In genomic region chr19:52170863-52171320, GRCh38 we compare ENCODE assay signal across 8 cellular contexts. TPM values are rescaled to one million over a fixed set of nuclear protein-coding genes. Genes with fewer than 3 reads are reported as not detected.
DNase-seq lines count a peak whose midpoint lies in the region; ATAC-seq and TF ChIP-seq lines count a peak whose summit lies in the region.

No MANE protein-coding gene starts in this region.

- H3K36me3 ChIP-seq in WERI-Rb-1 (peaks cover 7% of the 10 kb centered on the region), fibroblast of lung (ENCODE audit: control insufficient read depth, insufficient read depth, low read length) (no peaks in the 10 kb centered on the region)

- H3K4me1 Mint-ChIP-seq in nephron progenitor cell = peaks cover 25% of the 10 kb centered on the region

- peak overlapping the region; percentile 88 for H3K4me3 ChIP-seq in WERI-Rb-1 (ENCODE audit: low read depth, low read length)
- peak overlapping the region; percentile 68 to 99 (median 93) for H3K4me3 ChIP-seq in fibroblast of lung (replicated peaks in 1 of 4; ENCODE audit: control extremely low read depth in 1 of 4, insufficient read depth in 1 of 4, low read depth in 3 of 4, low read length in 4 of 4)

- H3K9me3 ChIP-seq in WERI-Rb-1 (ENCODE audit: severe bottlenecking) (peaks cover 12% of the 10 kb centered on the region), fibroblast of lung (ENCODE audit: control insufficient read depth, insufficient read depth, low read depth, low read length) (no peaks in the 10 kb centered on the region)

- peaks cover 11% of the 10 kb centered on the region for H3K27me3 Mint-ChIP-seq in nephron progenitor cell (ENCODE audit: low read depth, poor library complexity)

- peak overlapping the region; percentile 30 for H3K9ac ChIP-seq in fibroblast of lung (ENCODE audit: insufficient read depth, low read length)

- TF ChIP-seq CTCF in WERI-Rb-1 (IDR thresholded peaks at IDR 0.05; ENCODE audit: low read depth, low read length) (no peak), fibroblast of lung (conservative IDR thresholded peaks at IDR 0.05 in 1 of 2, IDR thresholded peaks at IDR 0.05 in 1 of 2; ENCODE audit: low read depth in 1 of 2, low read length in 2 of 2) (no peak), nephron progenitor cell (IDR thresholded peaks at IDR 0.05) (no peak)

- H3K27me3 ChIP-seq in WERI-Rb-1 (ENCODE audit: insufficient read depth, low read depth, severe bottlenecking) (no peaks in the 10 kb centered on the region), fibroblast of lung (ENCODE audit: control insufficient read depth, insufficient read depth, low read length) (no peaks in the 10 kb centered on the region)

- H3K9me3 Mint-ChIP-seq in nephron progenitor cell = peaks cover 68% of the 10 kb centered on the region

- peak overlapping the region; percentile 96 for H3K4me3 Mint-ChIP-seq in nephron progenitor cell

- DNase-seq in GM03348 (ENCODE audit: low spot score) (peak; percentile 27), WERI-Rb-1 (peak; percentile 7), fibroblast of lung (ENCODE audit: low read depth in 2 of 2) (no peak), nephron progenitor cell (peak; percentile 52), activated gamma-delta T cell treated with Interleukin-2 at 50 U/mL for 16 hours (no peak), putamen (ENCODE audit: low spot score) (no peak)
- no peak for DNase-seq in NK-92 treated with Interleukin-12 subunit alpha and Interleukin-12 subunit beta, amount 100 ng/mL, for 24 hours (lab: John Stamatoyannopoulos, UW)

- peaks cover 60% of the 10 kb centered on the region for H3K36me3 Mint-ChIP-seq in nephron progenitor cell (ENCODE audit: low read depth)

- ATAC-seq in HG02610 (IDR thresholded peaks at IDR 0.05; ENCODE audit: unreplicated experiment) = peak; percentile 26

- H3K27ac Mint-ChIP-seq in nephron progenitor cell = no peak overlapping the region

- H3K27ac ChIP-seq in WERI-Rb-1 = no peak overlapping the region
- peak overlapping the region; percentile 60 for H3K27ac ChIP-seq in fibroblast of lung (ENCODE audit: insufficient read depth, low read length)

- H2AFZ ChIP-seq in fibroblast of lung (ENCODE audit: low read length) = peak overlapping the region; percentile 94

- no peaks in the 10 kb centered on the region for H4K20me1 ChIP-seq in fibroblast of lung (ENCODE audit: control insufficient read depth, extremely low read depth, insufficient read depth, low read length)

- H3K4me2 ChIP-seq in fibroblast of lung (ENCODE audit: extremely low read depth, insufficient read depth, low read length) = peak overlapping the region; percentile 18

- peaks cover 2% of the 10 kb centered on the region for H3K4me1 ChIP-seq in fibroblast of lung (ENCODE audit: control insufficient read depth, extremely low read depth, insufficient read depth, low read length)

- H3K79me2 ChIP-seq in fibroblast of lung (ENCODE audit: control insufficient read depth, insufficient read depth, low read length) = no peaks in the 10 kb centered on the region

RNA-seq across cellular contexts. Expression of gene ZNF836, which starts 0.5 kb away (rescaled TPM):
- total RNA-seq in fibroblast of lung = 10.0 and 13.2 TPM in 2 replicates
- 3.1 and 5.9 TPM in 2 replicates for polyA plus RNA-seq in fibroblast of lung
- polyA plus RNA-seq in fibroblast of lung (2012) = 5.3 and 6.5 TPM in 2 replicates
- polyA minus RNA-seq in fibroblast of lung (ENCODE audit: low replicate concordance) = 5.4 TPM in 1 of 2 replicates, not detected in the other

RNA-seq across cellular contexts. Expression of gene PPP2R1A, which starts 19.0 kb away (rescaled TPM):
- total RNA-seq in fibroblast of lung = 86.8 and 115 TPM in 2 replicates
- 171 and 210 TPM in 2 replicates for polyA plus RNA-seq in fibroblast of lung
- polyA plus RNA-seq in fibroblast of lung (2012) = 319 and 408 TPM in 2 replicates
- 567 and 788 TPM in 2 replicates for polyA minus RNA-seq in fibroblast of lung (ENCODE audit: low replicate concordance)

RNA-seq across cellular contexts. Expression of gene ZNF616, which starts 31.2 kb away (rescaled TPM):
- total RNA-seq in fibroblast of lung = 11.3 and 12.4 TPM in 2 replicates
- polyA plus RNA-seq in fibroblast of lung = 5.5 and 6.8 TPM in 2 replicates
- 5.5 and 8.2 TPM in 2 replicates for polyA plus RNA-seq in fibroblast of lung (2012)
- 2.1 and 3.8 TPM in 2 replicates for polyA minus RNA-seq in fibroblast of lung (ENCODE audit: low replicate concordance)

Comparison
In these comparisons a context has a peak if more than half of its experiments do, and no peak if none do; other contexts are left out.
1. DNase-seq: peak in GM03348 (single experiment), WERI-Rb-1 (single experiment) and nephron progenitor cell (single experiment); none in fibroblast of lung (0 of 2), activated gamma-delta T cell treated with Interleukin-2 at 50 U/mL for 16 hours (single experiment), putamen (single experiment) and NK-92 treated with Interleukin-12 subunit alpha and Interleukin-12 subunit beta, amount 100 ng/mL, for 24 hours (single experiment).